Comparison of ENCODE assay signal across 2 cellular contexts in genomic region chr9:20725675-20726074, GRCh38.
TF ChIP-seq lines count a peak whose summit lies in the region.

No MANE protein-coding gene starts in this region.

TF ChIP-seq in neural cell, 6 proteins besides CTCF, POLR2A, EP300 and RAD21:
- no peak for TF ChIP-seq SMC3 (conservative IDR thresholded peaks at IDR 0.05; ENCODE audit: poor library complexity)
- no peak for TF ChIP-seq TAF1 (IDR thresholded peaks at IDR 0.05; ENCODE audit: low read depth)
- no peak for TF ChIP-seq EZH2 (IDR thresholded peaks at IDR 0.05; ENCODE audit: borderline replicate concordance, insufficient read depth, low read length, poor library complexity, severe bottlenecking)
- TF ChIP-seq MXI1 (conservative IDR thresholded peaks at IDR 0.05; ENCODE audit: poor library complexity, severe bottlenecking): no peak

TF ChIP-seq in HepG2, 621 proteins besides CTCF, POLR2A, EP300 and RAD21:
- TF ChIP-seq DBP (CRISPR knock-in tag; IDR thresholded peaks at IDR 0.05; ENCODE audit: not compliant biosample characterization) (no peak), ZNF546 (CRISPR knock-in tag; conservative IDR thresholded peaks at IDR 0.05) (no peak), ZNF136 (CRISPR knock-in tag; IDR thresholded peaks at IDR 0.05; ENCODE audit: low read depth) (no peak), IKZF4 (CRISPR knock-in tag; IDR thresholded peaks at IDR 0.05; ENCODE audit: borderline replicate concordance, low read depth, not compliant biosample characterization) (no peak), TRIM24 (CRISPR knock-in tag; IDR thresholded peaks at IDR 0.05) (no peak), SRSF4 (IDR thresholded peaks at IDR 0.05; ENCODE audit: low read depth, low read length, poor library complexity, severe bottlenecking) (no peak), AGO1 (IDR thresholded peaks at IDR 0.05; ENCODE audit: low read depth, low read length, poor library complexity, severe bottlenecking) (no peak), MTERF4 (CRISPR knock-in tag; IDR thresholded peaks at IDR 0.05) (no peak), ZNF746 (CRISPR knock-in tag; IDR thresholded peaks at IDR 0.05) (no peak), PREB (CRISPR knock-in tag; IDR thresholded peaks at IDR 0.05) (no peak), RFX3 (CRISPR knock-in tag; IDR thresholded peaks at IDR 0.05) (no peak), ZNF143 (CRISPR knock-in tag; IDR thresholded peaks at IDR 0.05) (no peak), ZNF180 (CRISPR knock-in tag; IDR thresholded peaks at IDR 0.05; ENCODE audit: borderline replicate concordance, low read depth) (no peak)
- TF ChIP-seq, protein P1, sequence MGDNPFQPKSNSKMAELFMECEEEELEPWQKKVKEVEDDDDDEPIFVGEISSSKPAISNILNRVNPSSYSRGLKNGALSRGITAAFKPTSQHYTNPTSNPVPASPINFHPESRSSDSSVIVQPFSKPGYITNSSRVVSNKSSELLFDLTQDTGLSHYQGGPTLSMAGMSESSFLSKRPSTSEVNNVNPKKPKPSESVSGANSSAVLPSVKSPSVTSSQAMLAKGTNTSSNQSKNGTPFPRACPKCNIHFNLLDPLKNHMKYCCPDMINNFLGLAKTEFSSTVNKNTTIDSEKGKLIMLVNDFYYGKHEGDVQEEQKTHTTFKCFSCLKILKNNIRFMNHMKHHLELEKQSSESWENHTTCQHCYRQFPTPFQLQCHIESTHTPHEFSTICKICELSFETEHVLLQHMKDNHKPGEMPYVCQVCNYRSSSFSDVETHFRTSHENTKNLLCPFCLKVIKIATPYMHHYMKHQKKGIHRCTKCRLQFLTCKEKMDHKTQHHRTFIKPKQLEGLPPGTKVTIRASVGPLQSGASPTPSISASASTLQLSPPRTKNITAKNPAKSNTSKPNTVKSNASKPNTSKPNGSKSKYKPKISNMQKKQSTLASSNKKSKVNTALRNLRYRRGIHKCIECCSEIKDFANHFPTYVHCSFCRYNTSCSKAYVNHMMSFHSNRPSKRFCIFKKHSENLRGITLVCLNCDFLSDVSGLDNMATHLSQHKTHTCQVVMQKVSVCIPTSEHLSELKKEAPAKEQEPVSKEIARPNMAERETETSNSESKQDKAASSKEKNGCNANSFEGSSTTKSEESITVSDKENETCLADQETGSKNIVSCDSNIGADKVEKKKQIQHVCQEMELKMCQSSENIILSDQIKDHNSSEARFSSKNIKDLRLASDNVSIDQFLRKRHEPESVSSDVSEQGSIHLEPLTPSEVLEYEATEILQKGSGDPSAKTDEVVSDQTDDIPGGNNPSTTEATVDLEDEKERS (CRISPR knock-in tag; IDR thresholded peaks at IDR 0.05): no peak
- TF ChIP-seq, protein P2, sequence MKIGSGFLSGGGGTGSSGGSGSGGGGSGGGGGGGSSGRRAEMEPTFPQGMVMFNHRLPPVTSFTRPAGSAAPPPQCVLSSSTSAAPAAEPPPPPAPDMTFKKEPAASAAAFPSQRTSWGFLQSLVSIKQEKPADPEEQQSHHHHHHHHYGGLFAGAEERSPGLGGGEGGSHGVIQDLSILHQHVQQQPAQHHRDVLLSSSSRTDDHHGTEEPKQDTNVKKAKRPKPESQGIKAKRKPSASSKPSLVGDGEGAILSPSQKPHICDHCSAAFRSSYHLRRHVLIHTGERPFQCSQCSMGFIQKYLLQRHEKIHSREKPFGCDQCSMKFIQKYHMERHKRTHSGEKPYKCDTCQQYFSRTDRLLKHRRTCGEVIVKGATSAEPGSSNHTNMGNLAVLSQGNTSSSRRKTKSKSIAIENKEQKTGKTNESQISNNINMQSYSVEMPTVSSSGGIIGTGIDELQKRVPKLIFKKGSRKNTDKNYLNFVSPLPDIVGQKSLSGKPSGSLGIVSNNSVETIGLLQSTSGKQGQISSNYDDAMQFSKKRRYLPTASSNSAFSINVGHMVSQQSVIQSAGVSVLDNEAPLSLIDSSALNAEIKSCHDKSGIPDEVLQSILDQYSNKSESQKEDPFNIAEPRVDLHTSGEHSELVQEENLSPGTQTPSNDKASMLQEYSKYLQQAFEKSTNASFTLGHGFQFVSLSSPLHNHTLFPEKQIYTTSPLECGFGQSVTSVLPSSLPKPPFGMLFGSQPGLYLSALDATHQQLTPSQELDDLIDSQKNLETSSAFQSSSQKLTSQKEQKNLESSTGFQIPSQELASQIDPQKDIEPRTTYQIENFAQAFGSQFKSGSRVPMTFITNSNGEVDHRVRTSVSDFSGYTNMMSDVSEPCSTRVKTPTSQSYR (CRISPR knock-in tag; IDR thresholded peaks at IDR 0.05; ENCODE audit: borderline replicate concordance): no peak
